18 cellular contexts compared by ENCODE assay signal in the genomic region with DNA sequence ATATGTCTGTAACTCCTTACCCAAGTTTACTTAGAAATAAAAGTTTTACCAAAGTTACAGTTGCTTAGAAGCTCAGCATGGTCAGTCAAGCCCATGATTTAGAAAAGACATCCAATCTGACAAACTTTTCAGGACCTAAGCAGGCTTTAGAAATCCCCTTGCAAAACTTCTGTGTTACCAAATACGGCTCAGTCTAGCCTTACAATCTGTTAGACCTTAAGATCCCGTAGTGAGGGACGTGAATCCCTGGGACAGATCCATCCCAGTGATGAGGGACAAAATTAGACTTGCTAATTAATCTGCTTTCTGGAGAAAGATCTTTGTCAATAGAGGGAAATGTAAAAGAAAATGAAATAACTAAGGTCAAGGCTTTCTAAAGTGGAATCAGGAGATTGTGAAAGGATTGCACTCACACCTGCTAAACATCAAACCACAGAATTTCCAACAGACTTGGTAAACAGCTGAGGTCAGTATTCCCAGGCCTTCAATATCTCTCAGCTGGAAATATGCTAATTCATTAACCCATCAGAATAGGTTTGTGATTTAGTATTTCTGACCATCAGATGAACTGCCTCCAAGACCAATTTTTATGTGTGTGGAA.
"Had no signal": no experiment of that assay in that cellular context is flagged by ENCODE, and none has a peak within 500 bp of the region (broad histone marks: within the 10 kb centered on the region; RNA-seq: fewer than 3 reads in every experiment).

No MANE protein-coding gene starts in this region.

- H3K36me3 ChIP-seq: upper lobe of left lung had no signal

- FAIRE-seq: bronchial epithelial cell, endothelial cell of umbilical vein, frontal cortex had no signal

- H3K9me3 Mint-ChIP-seq: activated CD4-positive, alpha-beta memory T cell treated with anti-CD3 and anti-CD28 coated beads for 36 hours; activated naive CD8-positive, alpha-beta T cell treated with anti-CD3 and anti-CD28 coated beads for 36 hours; activated T-cell treated with anti-CD3 and anti-CD28 coated beads, Interleukin-2, amount 50 U/mL, for 4 hours; natural killer cell treated with Interleukin-12 subunit alpha and Interleukin-12 subunit beta and Interleukin-15 and Interleukin-18, amount 100 ng/mL, for 72 hours; stimulated activated naive CD8-positive, alpha-beta T cell treated with anti-CD3 and anti-CD28 coated beads, Interleukin-15, Interleukin-2, amounts not matched to agents 100 ng/mL and 50 ng/mL, for 24 hours had no signal

- H3K27me3 ChIP-seq: dorsolateral prefrontal cortex, upper lobe of left lung had no signal

- DNase-seq: activated CD4-positive, alpha-beta memory T cell treated with anti-CD3 and anti-CD28 coated beads for 36 hours; activated CD4-positive, alpha-beta T cell treated with anti-CD3 and anti-CD28 coated beads for 1 hour; activated effector memory CD4-positive, alpha-beta T cell treated with anti-CD3 and anti-CD28 coated beads, Interleukin-2, amount 50 U/mL, for 16 hours; activated naive CD8-positive, alpha-beta T cell treated with anti-CD3 and anti-CD28 coated beads for 36 hours; activated T-cell treated with anti-CD3 and anti-CD28 coated beads, Interleukin-2, amount 50 U/mL, for 4 hours; aorta; dorsolateral prefrontal cortex; mucosa of descending colon; psoas muscle; stimulated activated CD4-positive, alpha-beta T cell treated with anti-CD3 and anti-CD28 coated beads, Interleukin-15, amount 100 ng/mL, for 24 hours; stimulated activated CD4-positive, alpha-beta T cell treated with anti-CD3 and anti-CD28 coated beads, Interleukin-4, amount 100 ng/mL, for 24 hours; upper lobe of left lung had no signal

- H3K36me3 Mint-ChIP-seq: activated CD4-positive, alpha-beta memory T cell treated with anti-CD3 and anti-CD28 coated beads for 36 hours; activated naive CD8-positive, alpha-beta T cell treated with anti-CD3 and anti-CD28 coated beads for 36 hours; natural killer cell treated with Interleukin-12 subunit alpha and Interleukin-12 subunit beta and Interleukin-15 and Interleukin-18, amount 100 ng/mL, for 72 hours had no signal

- H3K27ac ChIP-seq: dorsolateral prefrontal cortex, psoas muscle, upper lobe of left lung had no signal

- H3K4me1 Mint-ChIP-seq: activated naive CD8-positive, alpha-beta T cell treated with anti-CD3 and anti-CD28 coated beads for 36 hours had no signal

- H3K9me3 ChIP-seq: mucosa of descending colon, psoas muscle, upper lobe of left lung had no signal

- ATAC-seq: activated T-cell treated with anti-CD3 and anti-CD28 coated beads, Interleukin-2, amount 50 U/mL, for 4 hours; mucosa of descending colon; natural killer cell treated with Interleukin-12 subunit alpha and Interleukin-12 subunit beta and Interleukin-15 and Interleukin-18, amount 100 ng/mL, for 72 hours; psoas muscle had no signal

- H3K4me3 ChIP-seq: dorsolateral prefrontal cortex, lung, mucosa of descending colon, psoas muscle, upper lobe of left lung had no signal

- H3K4me3 Mint-ChIP-seq: activated CD4-positive, alpha-beta memory T cell treated with anti-CD3 and anti-CD28 coated beads for 36 hours; activated naive CD8-positive, alpha-beta T cell treated with anti-CD3 and anti-CD28 coated beads for 36 hours; activated T-cell treated with anti-CD3 and anti-CD28 coated beads, Interleukin-2, amount 50 U/mL, for 4 hours; natural killer cell treated with Interleukin-12 subunit alpha and Interleukin-12 subunit beta and Interleukin-15 and Interleukin-18, amount 100 ng/mL, for 72 hours; stimulated activated naive CD8-positive, alpha-beta T cell treated with anti-CD3 and anti-CD28 coated beads, Interleukin-15, Interleukin-2, amounts not matched to agents 100 ng/mL and 50 ng/mL, for 24 hours had no signal

- H3K27ac Mint-ChIP-seq: activated CD4-positive, alpha-beta memory T cell treated with anti-CD3 and anti-CD28 coated beads for 36 hours; activated naive CD8-positive, alpha-beta T cell treated with anti-CD3 and anti-CD28 coated beads for 36 hours; natural killer cell treated with Interleukin-12 subunit alpha and Interleukin-12 subunit beta and Interleukin-15 and Interleukin-18, amount 100 ng/mL, for 72 hours; stimulated activated naive CD8-positive, alpha-beta T cell treated with anti-CD3 and anti-CD28 coated beads, Interleukin-15, Interleukin-2, amounts not matched to agents 100 ng/mL and 50 ng/mL, for 24 hours had no signal

- H3K4me1 ChIP-seq: psoas muscle had no signal
